Comparison of ENCODE assay signal across 33 cellular contexts in genomic region chr14:22844221-22845102, GRCh38. TPM values are rescaled to one million over a fixed set of nuclear protein-coding genes. Genes with fewer than 3 reads are reported as not detected.
DNase-seq lines count a peak whose midpoint lies in the region; ATAC-seq, FAIRE-seq and TF ChIP-seq lines count a peak whose summit lies in the region.
"Had no signal": no experiment of that assay in that cellular context is flagged by ENCODE, and none has a peak within 500 bp of the region (broad histone marks: within the 10 kb centered on the region; RNA-seq: fewer than 3 reads in every experiment).

No MANE protein-coding gene starts in this region.

- H3K27me3 ChIP-seq in K562 (ENCODE audit: control insufficient read depth in 2 of 2, insufficient read depth in 2 of 2, low read length in 2 of 2) (no peaks in the 10 kb centered on the region), tibial artery (no peaks in the 10 kb centered on the region)
- H3K27me3 ChIP-seq: pancreas, right atrium auricular region had no signal

- H4K20me1 ChIP-seq in K562 (replicated peaks; ENCODE audit: control insufficient read depth, insufficient read depth, low read length), result no peaks in the 10 kb centered on the region

- TF ChIP-seq EP300 in K562 (IDR thresholded peaks at IDR 0.05; ENCODE audit: low read length), result no peak

- H3K4me1 ChIP-seq in K562 (replicated peaks in 1 of 2; ENCODE audit: control insufficient read depth in 2 of 2, insufficient read depth in 2 of 2, low read length in 2 of 2), result peaks cover 5 to 25% of the 10 kb centered on the region in 2 experiments; a peak in 2 of 5 replicates
- H3K4me1 ChIP-seq in tibial artery, result peaks cover 8 to 81% (median 57%) of the 10 kb centered on the region in 4 donors

- H3K9me3 Mint-ChIP-seq in nephron, result no peaks in the 10 kb centered on the region
- H3K9me3 Mint-ChIP-seq: activated CD8-positive, alpha-beta T cell treated with anti-CD3 and anti-CD28 coated beads for 36 hours; activated naive CD4-positive, alpha-beta T cell treated with anti-CD3 and anti-CD28 coated beads, Interleukin-2, amount 50 U/mL, for 72 hours; activated T-helper 2 cell treated with anti-CD3 and anti-CD28 coated beads, Interferon-gamma antibody, Interleukin-2, Interleukin-4, amounts not matched to agents 10 μg/mL and 5 μg/mL and 100 μg/mL, durations not matched to agents 14 hours and 24 hours and 36 hours; naive thymus-derived CD8-positive, alpha-beta T cell had no signal

- peaks cover 46% of the 10 kb centered on the region for H3K4me1 Mint-ChIP-seq in nephron
- H3K4me1 Mint-ChIP-seq: naive thymus-derived CD8-positive, alpha-beta T cell had no signal

- H3K36me3 ChIP-seq in K562 (ENCODE audit: control insufficient read depth, insufficient read depth, low read length), result no peaks in the 10 kb centered on the region
- H3K36me3 ChIP-seq in tibial artery, result peaks cover 56 to 63% (median 61%) of the 10 kb centered on the region in 3 donors

- no peak overlapping the region for H2AFZ ChIP-seq in K562 (ENCODE audit: low read depth, low read length)

- H3K4me3 ChIP-seq in K562 (no peak overlapping the region), tibial artery (no peak overlapping the region)
- H3K4me3 ChIP-seq: dorsolateral prefrontal cortex, left ventricle myocardium inferior, pancreas, right atrium auricular region had no signal

- no peak overlapping the region for H3K4me3 Mint-ChIP-seq in nephron
- H3K4me3 Mint-ChIP-seq: activated CD8-positive, alpha-beta T cell treated with anti-CD3 and anti-CD28 coated beads for 36 hours had no signal

- TF ChIP-seq CTCF in GM20000 (IDR thresholded peaks at IDR 0.05; ENCODE audit: extremely low read depth, missing control alignments) (no peak), K562 (IDR thresholded peaks at IDR 0.05 in 2 of 3, conservative IDR thresholded peaks at IDR 0.05 in 1 of 3; ENCODE audit: insufficient read depth in 2 of 3, low read depth in 1 of 3, low read length in 3 of 3) (peak; percentile 21 to 31 (median 24); a peak in 3 of 6 replicates), nephron (IDR thresholded peaks at IDR 0.05; ENCODE audit: unreplicated experiment in 3 of 3) (no peak), tibial artery (IDR thresholded peaks at IDR 0.05) (no peak)

- no peaks in the 10 kb centered on the region for H3K79me2 ChIP-seq in K562 (ENCODE audit: control insufficient read depth, insufficient read depth, low read length)

- H3K27me3 Mint-ChIP-seq in nephron (ENCODE audit: low read depth), result no peaks in the 10 kb centered on the region

- in situ Hi-C loops in K562 (cut with MboI), result loop anchor here (10.0 kb wide), 2 partner anchors 190 to 280 kb away; no protein-coding TSS in a partner anchor

- H3K9me1 ChIP-seq in K562 (ENCODE audit: control insufficient read depth, insufficient read depth, low read length), result no peaks in the 10 kb centered on the region

- H3K27ac ChIP-seq in K562 (ENCODE audit: extremely low read depth, low read depth, low read length) (no peak overlapping the region), tibial artery (peak overlapping the region; percentile 92 to 97)
- H3K27ac ChIP-seq: dorsolateral prefrontal cortex, KMS-11, left ventricle myocardium inferior, pancreas, right atrium auricular region had no signal

- no peak overlapping the region for H3K9ac ChIP-seq in K562 (ENCODE audit: insufficient read depth in 1 of 2, low read depth in 2 of 2, low read length in 2 of 2)
- H3K9ac ChIP-seq: KMS-11 had no signal

- no TSS peak for BruUV-seq in K562 (replicated peaks; lab: Mats Ljungman, UMichigan)

- TF ChIP-seq POLR2A in K562 (conservative IDR thresholded peaks at IDR 0.05), result no peak

- no peak for FAIRE-seq in K562 (lab: Jason Lieb, UNC)
- FAIRE-seq: GM12892, HTR-8/SVneo, islet of Langerhans, pancreas had no signal

- intact Hi-C loops in K562 (cut with micrococcal nuclease) (no loop called here), tibial artery (cut with DNase I; ENCODE audit: low total_unique reads) (loop anchor here (5.0 kb wide), 1 partner anchor 138 kb away; the partner anchor contains the start of gene AJUBA)

- WGBS in K562 (ENCODE audit: insufficient coverage, low coverage, missing lambda C conversion rate), result 65% methylated on average over 19 of the region's 22 CpGs

- TF ChIP-seq RAD21 in K562 (CRISPR knock-in tag; conservative IDR thresholded peaks at IDR 0.05 in 1 of 2, IDR thresholded peaks at IDR 0.05 in 1 of 2), result peak in 1 of 2 experiments; percentile 34; a peak in 1 of 4 replicates

- POLR2A ChIA-PET in K562 (lab: Yijun Ruan, JAX), result interaction anchor here (0.8 to 1.1 kb wide), 2 partner anchors 17 to 70 kb away, joined by 4 to 6 read pairs; no protein-coding TSS in a partner anchor

- peak overlapping the region; percentile 82 to 92 (median 83) for H3K27ac Mint-ChIP-seq in nephron
- H3K27ac Mint-ChIP-seq: activated CD8-positive, alpha-beta T cell treated with anti-CD3 and anti-CD28 coated beads for 36 hours; activated naive CD4-positive, alpha-beta T cell treated with anti-CD3 and anti-CD28 coated beads, Interleukin-2, amount 50 U/mL, for 72 hours; activated T-helper 2 cell treated with anti-CD3 and anti-CD28 coated beads, Interferon-gamma antibody, Interleukin-2, Interleukin-4, amounts not matched to agents 10 μg/mL and 5 μg/mL and 100 μg/mL, durations not matched to agents 14 hours and 24 hours and 36 hours had no signal

- H3K36me3 Mint-ChIP-seq in nephron (ENCODE audit: low read depth), result peaks cover 61% of the 10 kb centered on the region
- H3K36me3 Mint-ChIP-seq: activated naive CD4-positive, alpha-beta T cell treated with anti-CD3 and anti-CD28 coated beads, Interleukin-2, amount 50 U/mL, for 72 hours; naive thymus-derived CD8-positive, alpha-beta T cell had no signal

- DNase-seq in GM20000 (ENCODE audit: low spot score) (peak; percentile 24), K562 (ENCODE audit: extremely low read depth in 1 of 4, low spot score in 3 of 4) (no peak), tibial artery (peak in 1 of 2 donors; percentile 60), NCI-H1694 (lab: John Stamatoyannopoulos, UW) (no peak), DMS 273 (lab: John Stamatoyannopoulos, UW; ENCODE audit: unreplicated experiment) (no peak)
- DNase-seq: activated CD8-positive, alpha-beta T cell treated with anti-CD3 and anti-CD28 coated beads for 36 hours; anterior cingulate cortex; caudate nucleus; EL; H7; left ventricle myocardium inferior; naive thymus-derived CD8-positive, alpha-beta T cell; NCI-H1417 treated with DMSO at 0.1 percent for 48 hours; NCI-H345; NCI-H748 treated with DMSO at 0.1 percent for 48 hours; pancreas; stimulated activated CD4-positive, alpha-beta T cell treated with anti-CD3 and anti-CD28 coated beads, Interleukin-12 subunit alpha, Interleukin-12 subunit beta, amount 100 ng/mL, for 4 hours; stimulated activated CD4-positive, alpha-beta T cell treated with anti-CD3 and anti-CD28 coated beads, Interleukin-4, amount 100 ng/mL, for 1 hour; substantia nigra; T-helper 2 cell had no signal

- ATAC-seq in K562 (peak; percentile 27; the same call in 2 of the 3 replicates), HG03025 (IDR thresholded peaks at IDR 0.05; ENCODE audit: low FRiP score, unreplicated experiment) (no peak), HG03354 (IDR thresholded peaks at IDR 0.05; ENCODE audit: poor library complexity, severe bottlenecking, unreplicated experiment) (no peak)
- ATAC-seq: activated CD8-positive, alpha-beta T cell treated with anti-CD3 and anti-CD28 coated beads for 36 hours; activated naive CD4-positive, alpha-beta T cell treated with anti-CD3 and anti-CD28 coated beads, Interleukin-2, amount 50 U/mL, for 72 hours; naive thymus-derived CD8-positive, alpha-beta T cell; pancreas; Right ventricle myocardium inferior; SK-N-SH treated with all-trans-retinoic acid at 6 μM for 48 hours had no signal

- H3K9me3 ChIP-seq in K562 (replicated peaks; ENCODE audit: control insufficient read depth, insufficient read depth, low read depth, low read length) (no peaks in the 10 kb centered on the region), tibial artery (no peaks in the 10 kb centered on the region)
- H3K9me3 ChIP-seq: left ventricle myocardium inferior, pancreas, right atrium auricular region had no signal

- CTCF ChIA-PET in K562 (lab: Yijun Ruan, JAX; ENCODE audit: low intra/inter-chr PET ratio), result interaction anchor here (0.9 kb wide), 1 partner anchor 67 kb away, joined by 3 read pairs; no protein-coding TSS in a partner anchor

- no peak overlapping the region for H3K4me2 ChIP-seq in K562 (ENCODE audit: insufficient read depth, low read length)
- H3K4me2 ChIP-seq: KMS-11 had no signal

RNA-seq across cellular contexts. Expression of gene MMP14, which starts 8.1 kb away (rescaled TPM):
- total RNA-seq in K562 (2011; cell fraction: chromatin; rRNA removed; ENCODE audit: low replicate concordance), result 9.3 and 17.2 TPM in 2 replicates
- total RNA-seq in K562 (2011; cell fraction: nucleolus; rRNA removed), result 8.4 and 8.8 TPM in 2 replicates
- total RNA-seq in K562 (2011; cell fraction: nucleoplasm; rRNA removed), result 7.2 and 9.0 TPM in 2 replicates
- total RNA-seq in K562 (2014; rRNA removed), result 0.36 and 0.65 TPM in 2 replicates
- 0.51 and 0.80 TPM in 2 replicates for total RNA-seq in K562 (2014; rRNA removed; fragmentation: Illumina TruSeq; extraction: Trizol)
- 0.94 and 0.98 TPM in 2 replicates for total RNA-seq in K562 (2015; rRNA removed; fragmentation: Illumina TruSeq; extraction: Trizol)
- total RNA-seq in K562 (2021), result 2.3 and 4.5 TPM in 2 replicates
- polyA plus RNA-seq in K562 (2011; rRNA removed), result 2.1 and 2.9 TPM in 2 replicates
- polyA plus RNA-seq in K562 (2011; cell fraction: cytosol; rRNA removed), result 3.2 and 3.4 TPM in 2 replicates
- 15.7 and 30.4 TPM in 2 replicates for polyA plus RNA-seq in K562 (2011; cell fraction: nucleus; rRNA removed)
- polyA plus RNA-seq in K562 (2012), result 1.5 and 4.9 TPM in 2 replicates
- 1.2 and 1.3 TPM in 2 replicates for polyA plus RNA-seq in K562 (2014; fragmentation: Illumina TruSeq; extraction: Trizol)
- polyA plus RNA-seq in K562 (2014; fragmentation: Nextera tagmentation; extraction: Ambion mirVana), result not detected
- 2.8 and 5.8 TPM in 2 replicates for polyA plus RNA-seq in K562 (2014; rRNA removed)
- polyA minus RNA-seq in K562 (2011; rRNA and poly(A)+ RNA removed), result 0.35 and 0.39 TPM in 2 replicates
- 1.0 TPM in 1 of 2 replicates, not detected in the other for polyA minus RNA-seq in K562 (2011; cell fraction: cytosol; rRNA and poly(A)+ RNA removed)
- polyA minus RNA-seq in K562 (2011; cell fraction: nucleus; rRNA and poly(A)+ RNA removed), result 2.0 and 2.6 TPM in 2 replicates
- polyA plus RNA-seq: naive thymus-derived CD8-positive, alpha-beta T cell had no signal

RNA-seq across cellular contexts. Expression of gene MRPL52, which starts 14.8 kb away (rescaled TPM):
- total RNA-seq in K562 (2011; cell fraction: chromatin; rRNA removed; ENCODE audit: low replicate concordance), result 70.4 and 75.8 TPM in 2 replicates
- 57.0 and 70.0 TPM in 2 replicates for total RNA-seq in K562 (2011; cell fraction: nucleolus; rRNA removed)
- total RNA-seq in K562 (2011; cell fraction: nucleoplasm; rRNA removed), result 73.5 and 91.2 TPM in 2 replicates
- total RNA-seq in K562 (2014; rRNA removed), result 161 and 168 TPM in 2 replicates
- 162 and 169 TPM in 2 replicates for total RNA-seq in K562 (2014; rRNA removed; fragmentation: Illumina TruSeq; extraction: Trizol)
- 169 and 170 TPM in 2 replicates for total RNA-seq in K562 (2015; rRNA removed; fragmentation: Illumina TruSeq; extraction: Trizol)
- 213 and 214 TPM in 2 replicates for total RNA-seq in K562 (2021)
- 107 and 113 TPM in 2 replicates for polyA plus RNA-seq in K562 (2011; rRNA removed)
- 60.6 and 83.2 TPM in 2 replicates for polyA plus RNA-seq in K562 (2011; cell fraction: cytosol; rRNA removed)
- 55.8 and 68.8 TPM in 2 replicates for polyA plus RNA-seq in K562 (2011; cell fraction: nucleus; rRNA removed)
- 149 and 246 TPM in 2 replicates for polyA plus RNA-seq in K562 (2012)
- 71.1 and 71.5 TPM in 2 replicates for polyA plus RNA-seq in K562 (2014; fragmentation: Illumina TruSeq; extraction: Trizol)
- polyA plus RNA-seq in K562 (2014; fragmentation: Nextera tagmentation; extraction: Ambion mirVana), result 10 to 100 TPM; 56.5 to 79.8 TPM
- 173 and 220 TPM in 2 replicates for polyA plus RNA-seq in K562 (2014; rRNA removed)
- polyA minus RNA-seq in K562 (2011; rRNA and poly(A)+ RNA removed), result 24.4 and 36.8 TPM in 2 replicates
- polyA minus RNA-seq in K562 (2011; cell fraction: cytosol; rRNA and poly(A)+ RNA removed), result 42.3 and 44.0 TPM in 2 replicates
- polyA minus RNA-seq in K562 (2011; cell fraction: nucleus; rRNA and poly(A)+ RNA removed), result 20.5 and 28.9 TPM in 2 replicates

RNA-seq across cellular contexts. Expression of gene LRP10, which starts 27.1 kb away (rescaled TPM):
- total RNA-seq in K562 (2011; cell fraction: chromatin; rRNA removed; ENCODE audit: low replicate concordance), result 26.2 and 103 TPM in 2 replicates
- 119 and 150 TPM in 2 replicates for total RNA-seq in K562 (2011; cell fraction: nucleolus; rRNA removed)
- total RNA-seq in K562 (2011; cell fraction: nucleoplasm; rRNA removed), result 79.0 and 80.1 TPM in 2 replicates
- total RNA-seq in K562 (2014; rRNA removed), result 10.9 and 14.9 TPM in 2 replicates
- 4.9 and 5.5 TPM in 2 replicates for total RNA-seq in K562 (2014; rRNA removed; fragmentation: Illumina TruSeq; extraction: Trizol)
- total RNA-seq in K562 (2015; rRNA removed; fragmentation: Illumina TruSeq; extraction: Trizol), result 6.9 and 8.1 TPM in 2 replicates
- total RNA-seq in K562 (2021), result 40.7 and 45.5 TPM in 2 replicates
- 16.0 and 25.1 TPM in 2 replicates for polyA plus RNA-seq in K562 (2011; rRNA removed)
- polyA plus RNA-seq in K562 (2011; cell fraction: cytosol; rRNA removed), result 18.9 and 40.0 TPM in 2 replicates
- 17.1 and 30.2 TPM in 2 replicates for polyA plus RNA-seq in K562 (2011; cell fraction: nucleus; rRNA removed)
- 36.0 and 70.6 TPM in 2 replicates for polyA plus RNA-seq in K562 (2012)
- polyA plus RNA-seq in K562 (2014; fragmentation: Illumina TruSeq; extraction: Trizol), result 27.2 and 34.5 TPM in 2 replicates
- 1 to 10 TPM; 1.3 to 2.3 TPM for polyA plus RNA-seq in K562 (2014; fragmentation: Nextera tagmentation; extraction: Ambion mirVana)
- 12.7 and 15.9 TPM in 2 replicates for polyA plus RNA-seq in K562 (2014; rRNA removed)
- polyA minus RNA-seq in K562 (2011; rRNA and poly(A)+ RNA removed), result 15.2 and 24.3 TPM in 2 replicates
- polyA minus RNA-seq in K562 (2011; cell fraction: cytosol; rRNA and poly(A)+ RNA removed), result 36.7 and 48.5 TPM in 2 replicates
- polyA minus RNA-seq in K562 (2011; cell fraction: nucleus; rRNA and poly(A)+ RNA removed), result 16.7 and 17.0 TPM in 2 replicates

RNA-seq across cellular contexts. Expression of gene SLC7A7, which starts 29.2 kb away (rescaled TPM):
- total RNA-seq in K562 (2011; cell fraction: chromatin; rRNA removed; ENCODE audit: low replicate concordance), result 0.69 and 0.76 TPM in 2 replicates
- 0.33 and 0.53 TPM in 2 replicates for total RNA-seq in K562 (2011; cell fraction: nucleolus; rRNA removed)
- total RNA-seq in K562 (2011; cell fraction: nucleoplasm; rRNA removed), result 0.31 and 0.66 TPM in 2 replicates
- 0.41 TPM in 1 of 2 replicates, not detected in the other for total RNA-seq in K562 (2014; rRNA removed)
- 0.07 TPM in 1 of 2 replicates, not detected in the other for total RNA-seq in K562 (2014; rRNA removed; fragmentation: Illumina TruSeq; extraction: Trizol)
- 0.11 and 0.14 TPM in 2 replicates for total RNA-seq in K562 (2015; rRNA removed; fragmentation: Illumina TruSeq; extraction: Trizol)
- total RNA-seq in K562 (2021), result 0.36 and 0.60 TPM in 2 replicates
- 0.38 and 0.45 TPM in 2 replicates for polyA plus RNA-seq in K562 (2011; rRNA removed)
- 0.27 TPM in 2 replicates for polyA plus RNA-seq in K562 (2011; cell fraction: cytosol; rRNA removed)
- polyA plus RNA-seq in K562 (2011; cell fraction: nucleus; rRNA removed), result 0.29 and 0.48 TPM in 2 replicates
- 0.20 and 0.80 TPM in 2 replicates for polyA plus RNA-seq in K562 (2012)
- 0.22 and 0.46 TPM in 2 replicates for polyA plus RNA-seq in K562 (2014; fragmentation: Illumina TruSeq; extraction: Trizol)
- polyA plus RNA-seq in K562 (2014; fragmentation: Nextera tagmentation; extraction: Ambion mirVana), result under 1 TPM; 0.24 to 0.32 TPM
- polyA plus RNA-seq in K562 (2014; rRNA removed), result 0.68 and 1.0 TPM in 2 replicates
- polyA minus RNA-seq in K562 (2011; rRNA and poly(A)+ RNA removed), result 0.27 and 0.39 TPM in 2 replicates
- not detected in 2 replicates for polyA minus RNA-seq in K562 (2011; cell fraction: cytosol; rRNA and poly(A)+ RNA removed)
- polyA minus RNA-seq in K562 (2011; cell fraction: nucleus; rRNA and poly(A)+ RNA removed), result not detected in 2 replicates
- total RNA-seq: activated T-helper 2 cell treated with anti-CD3 and anti-CD28 coated beads, Interferon-gamma antibody, Interleukin-2, Interleukin-4, amounts not matched to agents 10 μg/mL and 5 μg/mL and 100 μg/mL, durations not matched to agents 14 hours and 24 hours and 36 hours had no signal

RNA-seq across cellular contexts. Expression of gene REM2, which starts 38.6 kb away (rescaled TPM):
- total RNA-seq in K562 (2011; cell fraction: chromatin; rRNA removed; ENCODE audit: low replicate concordance), result 1.2 and 3.0 TPM in 2 replicates
- 3.0 and 3.8 TPM in 2 replicates for total RNA-seq in K562 (2011; cell fraction: nucleolus; rRNA removed)
- 2.4 and 2.7 TPM in 2 replicates for total RNA-seq in K562 (2011; cell fraction: nucleoplasm; rRNA removed)
- total RNA-seq in K562 (2014; rRNA removed) (0.29 and 0.36 TPM in 2 replicates), K562 (2014; rRNA removed; fragmentation: Illumina TruSeq; extraction: Trizol) (0.18 and 0.51 TPM in 2 replicates), K562 (2015; rRNA removed; fragmentation: Illumina TruSeq; extraction: Trizol) (0.25 and 0.34 TPM in 2 replicates), K562 (2021) (0.40 and 0.69 TPM in 2 replicates)
- polyA plus RNA-seq in K562 (2011; rRNA removed) (0.91 and 1.0 TPM in 2 replicates), K562 (2014; fragmentation: Illumina TruSeq; extraction: Trizol) (0.21 and 0.25 TPM in 2 replicates), K562 (2014; fragmentation: Nextera tagmentation; extraction: Ambion mirVana) (under 1 TPM; 0.38 to 0.50 TPM), K562 (2014; rRNA removed) (0.20 and 0.97 TPM in 2 replicates)
- 0.40 and 0.47 TPM in 2 replicates for polyA plus RNA-seq in K562 (2011; cell fraction: cytosol; rRNA removed)
- 1.2 and 2.3 TPM in 2 replicates for polyA plus RNA-seq in K562 (2011; cell fraction: nucleus; rRNA removed)
- 0.82 and 1.1 TPM in 2 replicates for polyA plus RNA-seq in K562 (2012)
- polyA minus RNA-seq in K562 (2011; rRNA and poly(A)+ RNA removed), result 0.32 and 0.48 TPM in 2 replicates
- polyA minus RNA-seq in K562 (2011; cell fraction: cytosol; rRNA and poly(A)+ RNA removed), result not detected in 2 replicates
- polyA minus RNA-seq in K562 (2011; cell fraction: nucleus; rRNA and poly(A)+ RNA removed), result 0.81 and 1.9 TPM in 2 replicates
- total RNA-seq: left ventricle myocardium inferior, right atrium auricular region, Right ventricle myocardium inferior had no signal

Comparison
In these comparisons a context has a peak if more than half of its experiments do, and no peak if none do; other contexts are left out.
1. CTCF ChIP-seq: peak in K562 (3 of 3); none in GM20000 (single experiment), nephron (0 of 3) and tibial artery (0 of 2).